11 cellular contexts compared by ENCODE assay signal in the genomic region with DNA sequence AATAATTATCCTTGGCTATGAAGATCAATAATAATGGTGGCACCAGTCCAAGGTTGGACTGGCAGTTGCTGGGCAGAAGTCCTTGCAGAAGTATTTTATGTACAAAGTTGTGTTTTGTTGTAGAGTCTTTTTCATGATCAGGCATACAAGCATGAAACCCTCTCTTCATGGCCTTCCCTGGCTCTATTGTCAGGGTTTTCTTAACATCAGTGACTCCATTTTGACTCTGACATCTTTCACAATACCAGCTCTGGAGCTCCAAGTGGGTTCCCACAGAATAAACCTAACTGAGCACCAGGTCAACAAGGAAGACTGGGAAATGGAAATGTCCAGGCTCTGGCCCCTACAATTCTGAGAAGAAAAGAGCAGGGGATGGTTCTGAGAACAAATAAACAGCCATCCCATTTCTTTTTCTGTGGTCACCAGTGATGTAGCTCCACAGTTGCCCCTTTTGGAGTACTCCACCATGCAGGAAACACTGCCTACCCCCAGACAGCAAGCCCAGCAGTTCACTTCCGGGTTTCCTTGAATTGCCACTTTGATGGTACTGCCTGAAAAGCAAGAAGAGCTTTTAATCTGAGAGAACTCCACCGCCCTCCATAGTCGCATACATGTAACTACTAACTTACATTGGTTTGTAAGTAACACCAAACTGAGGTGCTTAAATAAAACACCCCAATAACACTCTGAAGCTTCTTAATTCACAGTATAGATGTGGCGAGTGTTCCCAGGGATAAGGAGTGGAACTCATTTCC. TPM values are rescaled to one million over a fixed set of nuclear protein-coding genes. Genes with fewer than 3 reads are reported as not detected.
DNase-seq lines count a peak whose midpoint lies in the region; ATAC-seq and TF ChIP-seq lines count a peak whose summit lies in the region.
"Had no signal": no experiment of that assay in that cellular context is flagged by ENCODE, and none has a peak within 500 bp of the region (broad histone marks: within the 10 kb centered on the region; RNA-seq: fewer than 3 reads in every experiment).

No MANE protein-coding gene starts in this region.

- H3K79me2 ChIP-seq in hepatocyte: no peaks in the 10 kb centered on the region

- no peak overlapping the region for H3K4me3 Mint-ChIP-seq in CD8-positive, alpha-beta T cell
- H3K4me3 Mint-ChIP-seq in activated CD8-positive, alpha-beta T cell treated with anti-CD3 and anti-CD28 coated beads, Interleukin-2, amount 10 ng/mL, durations not matched to agents 7 days and 5 days: no peak overlapping the region

- peaks cover 14% of the 10 kb centered on the region for H3K4me1 Mint-ChIP-seq in CD8-positive, alpha-beta T cell (ENCODE audit: low read depth)
- peaks cover 18% of the 10 kb centered on the region for H3K4me1 Mint-ChIP-seq in activated CD8-positive, alpha-beta T cell treated with anti-CD3 and anti-CD28 coated beads, Interleukin-2, amount 10 ng/mL, durations not matched to agents 7 days and 5 days (ENCODE audit: low read depth)

- no peak overlapping the region for H3K4me3 ChIP-seq in CD8-positive, alpha-beta T cell (ENCODE audit: low read depth, low read length)
- no peak overlapping the region for H3K4me3 ChIP-seq in hepatocyte
- H3K4me3 ChIP-seq: thyroid gland had no signal

- H3K27me3 Mint-ChIP-seq in CD8-positive, alpha-beta T cell (ENCODE audit: low read depth): no peaks in the 10 kb centered on the region
- no peaks in the 10 kb centered on the region for H3K27me3 Mint-ChIP-seq in activated CD8-positive, alpha-beta T cell treated with anti-CD3 and anti-CD28 coated beads, Interleukin-2, amount 10 ng/mL, durations not matched to agents 7 days and 5 days (ENCODE audit: low read depth)

- H3K36me3 ChIP-seq in CD8-positive, alpha-beta T cell (ENCODE audit: insufficient read depth, low read length): no peaks in the 10 kb centered on the region
- no peaks in the 10 kb centered on the region for H3K36me3 ChIP-seq in hepatocyte (replicated peaks; ENCODE audit: insufficient read depth, low read depth)
- H3K36me3 ChIP-seq: thyroid gland had no signal

- POLR2A ChIA-PET in CD8-positive, alpha-beta T cell (lab: Charles Lee): interaction anchor here (1.0 kb wide), 1 partner anchor 53 kb away, joined by 3 read pairs; the partner anchor contains the start of gene HPSE
- POLR2A ChIA-PET in activated CD8-positive, alpha-beta T cell treated with anti-CD3 and anti-CD28 coated beads, Interleukin-2, amount 10 ng/mL, durations not matched to agents 7 days and 5 days (lab: Charles Lee): interaction anchor here (0.7 to 2.4 kb wide), 3 partner anchors 52 to 104 kb away, joined by 3 to 16 read pairs (median 4); partner anchors contain the start of gene COQ2

- H3K27me3 ChIP-seq in CD8-positive, alpha-beta T cell (ENCODE audit: insufficient read depth, low read length): no peaks in the 10 kb centered on the region
- no peaks in the 10 kb centered on the region for H3K27me3 ChIP-seq in hepatocyte
- H3K27me3 ChIP-seq: thyroid gland had no signal

- no peaks in the 10 kb centered on the region for H3K36me3 Mint-ChIP-seq in CD8-positive, alpha-beta T cell
- peaks cover 4% of the 10 kb centered on the region for H3K36me3 Mint-ChIP-seq in activated CD8-positive, alpha-beta T cell treated with anti-CD3 and anti-CD28 coated beads, Interleukin-2, amount 10 ng/mL, durations not matched to agents 7 days and 5 days (ENCODE audit: low read depth)

- peaks cover 9% of the 10 kb centered on the region for H3K4me1 ChIP-seq in CD8-positive, alpha-beta T cell (ENCODE audit: insufficient read depth, low read length)
- H3K4me1 ChIP-seq in hepatocyte (ENCODE audit: insufficient read depth): no peaks in the 10 kb centered on the region

- H2AFZ ChIP-seq in hepatocyte: peak overlapping the region; percentile 35

- no peaks in the 10 kb centered on the region for H3K9me2 ChIP-seq in hepatocyte (replicated peaks; ENCODE audit: insufficient read depth)

- no peak for TF ChIP-seq CTCF in CD8-positive, alpha-beta T cell (IDR thresholded peaks at IDR 0.05)
- TF ChIP-seq CTCF in hepatocyte (IDR thresholded peaks at IDR 0.05; ENCODE audit: poor library complexity): no peak

- no peak overlapping the region for H3K27ac ChIP-seq in CD8-positive, alpha-beta T cell (ENCODE audit: low read depth, low read length)
- H3K27ac ChIP-seq in hepatocyte: peak overlapping the region; percentile 56
- H3K27ac ChIP-seq: VCaP had no signal

- peak in 3 of 7 experiments; percentile 1 to 45 (median 19) for DNase-seq in CD8-positive, alpha-beta T cell
- DNase-seq in NAMALWA (ENCODE audit: low spot score) (peak; percentile 32), hepatocyte (ENCODE audit: low spot score) (no peak), posterior vena cava (ENCODE audit: low spot score) (no peak), NCI-H446 (lab: John Stamatoyannopoulos, UW) (no peak)
- peak; percentile 76 for DNase-seq in activated CD8-positive, alpha-beta T cell treated with anti-CD3 and anti-CD28 coated beads, Interleukin-2, amount 10 ng/mL, durations not matched to agents 7 days and 5 days
- DNase-seq: anterior cingulate cortex had no signal

- no peak overlapping the region for H3K4me2 ChIP-seq in hepatocyte

- H3K9me3 ChIP-seq in CD8-positive, alpha-beta T cell (ENCODE audit: low read length): no peaks in the 10 kb centered on the region
- H3K9me3 ChIP-seq in hepatocyte (ENCODE audit: low read depth): no peaks in the 10 kb centered on the region
- H3K9me3 ChIP-seq: thyroid gland had no signal

- intact Hi-C loops in CD8-positive, alpha-beta T cell (cut with DNase I, micrococcal nuclease): loop anchor here in 1 of 2 experiments (5.0 kb wide), 1 partner anchor 316 kb away; no protein-coding TSS in a partner anchor
- intact Hi-C loops in posterior vena cava (cut with DNase I): no loop called here

- peak; percentile 81 for ATAC-seq in CD8-positive, alpha-beta T cell
- peak; percentile 94 for ATAC-seq in activated CD8-positive, alpha-beta T cell treated with anti-CD3 and anti-CD28 coated beads, Interleukin-2, amount 10 ng/mL, durations not matched to agents 7 days and 5 days
- ATAC-seq in HG02852 (IDR thresholded peaks at IDR 0.05; ENCODE audit: unreplicated experiment) (no peak), GM18909 (IDR thresholded peaks at IDR 0.05; ENCODE audit: poor library complexity, unreplicated experiment) (no peak)

- CTCF ChIA-PET in CD8-positive, alpha-beta T cell (lab: Charles Lee): interaction anchor here (0.7 kb wide), 1 partner anchor 1922 kb away, joined by 3 read pairs; no protein-coding TSS in a partner anchor
- CTCF ChIA-PET in activated CD8-positive, alpha-beta T cell treated with anti-CD3 and anti-CD28 coated beads, Interleukin-2, amount 10 ng/mL, durations not matched to agents 7 days and 5 days (lab: Charles Lee): interaction anchor here (0.6 to 5.3 kb wide), 26 partner anchors 9 to 377 kb away, joined by 3 to 82 read pairs (median 4); partner anchors contain the start of genes COQ2, HELQ, HPSE and MRPS18C

- H4K20me1 ChIP-seq in hepatocyte (ENCODE audit: insufficient read depth, poor library complexity, severe bottlenecking): no peaks in the 10 kb centered on the region

- WGBS in hepatocyte (ENCODE audit: low lambda C conversion rate, missing lambda C conversion rate): 88% methylated on average over 4 of the region's 4 CpGs

- H3K27ac Mint-ChIP-seq in CD8-positive, alpha-beta T cell: no peak overlapping the region
- peak overlapping the region; percentile 77 for H3K27ac Mint-ChIP-seq in activated CD8-positive, alpha-beta T cell treated with anti-CD3 and anti-CD28 coated beads, Interleukin-2, amount 10 ng/mL, durations not matched to agents 7 days and 5 days

- H3K9me3 Mint-ChIP-seq in CD8-positive, alpha-beta T cell: no peaks in the 10 kb centered on the region
- peaks cover 4% of the 10 kb centered on the region for H3K9me3 Mint-ChIP-seq in activated CD8-positive, alpha-beta T cell treated with anti-CD3 and anti-CD28 coated beads, Interleukin-2, amount 10 ng/mL, durations not matched to agents 7 days and 5 days (ENCODE audit: insufficient read depth)

RNA-seq across cellular contexts. Expression of gene HPSE, which starts 53.5 kb away (rescaled TPM):
- total RNA-seq in CD8-positive, alpha-beta T cell: 1 to 10 TPM; 1.1 to 1.3 TPM
- total RNA-seq in activated CD8-positive, alpha-beta T cell treated with anti-CD3 and anti-CD28 coated beads, Interleukin-2, amount 10 ng/mL, durations not matched to agents 7 days and 5 days: 10 to 100 TPM; 17.8 to 19.0 TPM
- total RNA-seq in hepatocyte (1.7 and 3.7 TPM in 2 replicates), posterior vena cava (1 to 10 TPM; 2.8 to 4.4 TPM)
- polyA plus RNA-seq in hepatocyte: 3.8 and 8.0 TPM in 2 replicates

Comparison
In these comparisons a context has a peak if more than half of its experiments do, and no peak if none do; other contexts are left out.
1. ATAC-seq: peak in CD8-positive, alpha-beta T cell (single experiment) and activated CD8-positive, alpha-beta T cell treated with anti-CD3 and anti-CD28 coated beads, Interleukin-2, amount 10 ng/mL, durations not matched to agents 7 days and 5 days (single experiment); none in HG02852 (single experiment) and GM18909 (single experiment).
2. DNase-seq: peak in NAMALWA (single experiment) and activated CD8-positive, alpha-beta T cell treated with anti-CD3 and anti-CD28 coated beads, Interleukin-2, amount 10 ng/mL, durations not matched to agents 7 days and 5 days (single experiment); none in hepatocyte (single experiment), posterior vena cava (single experiment) and NCI-H446 (0 of 2).